In genomic region chr14:73771848-73772705, GRCh38 we compare ENCODE assay signal across 8 cellular contexts. TPM values are rescaled to one million over a fixed set of nuclear protein-coding genes. Genes with fewer than 3 reads are reported as not detected.
DNase-seq lines count a peak whose midpoint lies in the region; ATAC-seq and TF ChIP-seq lines count a peak whose summit lies in the region.

No MANE protein-coding gene starts in this region.

- H3K36me3 ChIP-seq in endodermal cell (ENCODE audit: control insufficient read depth, insufficient read depth, low read length), result no peaks in the 10 kb centered on the region

- no peaks in the 10 kb centered on the region for H3K27me3 ChIP-seq in endodermal cell (ENCODE audit: control insufficient read depth, insufficient read depth, low read length, poor library complexity, severe bottlenecking)

- H3K4me3 Mint-ChIP-seq in activated CD8-positive, alpha-beta T cell treated with anti-CD3 and anti-CD28 coated beads for 36 hours, result peak overlapping the region; percentile 41
- H3K4me3 Mint-ChIP-seq in endodermal cell (peak overlapping the region; percentile 25), natural killer cell (peak overlapping the region; percentile 66), type B pancreatic cell (peak overlapping the region; percentile 56)

- DNase-seq in NK-92 treated with Interleukin-12 subunit alpha and Interleukin-12 subunit beta, amount 100 ng/mL, for 24 hours (lab: John Stamatoyannopoulos, UW), result peak; percentile 87
- DNase-seq in NK-92 (lab: John Stamatoyannopoulos, UW; ENCODE audit: unreplicated experiment) (no peak), NCI-H2171 treated with DMSO at 0.1 percent for 48 hours (lab: John Stamatoyannopoulos, UW) (peak; percentile 88), endodermal cell (peak; percentile 96), natural killer cell (no peak), type B pancreatic cell (ENCODE audit: extremely low spot score, unreplicated experiment) (no peak)
- peak; percentile 96 for DNase-seq in activated CD8-positive, alpha-beta T cell treated with anti-CD3 and anti-CD28 coated beads for 36 hours

- H3K9me3 Mint-ChIP-seq in activated CD8-positive, alpha-beta T cell treated with anti-CD3 and anti-CD28 coated beads for 36 hours, result no peaks in the 10 kb centered on the region
- no peaks in the 10 kb centered on the region for H3K9me3 Mint-ChIP-seq in endodermal cell
- no peaks in the 10 kb centered on the region for H3K9me3 Mint-ChIP-seq in natural killer cell
- H3K9me3 Mint-ChIP-seq in type B pancreatic cell, result no peaks in the 10 kb centered on the region

- POLR2A ChIA-PET in activated CD8-positive, alpha-beta T cell treated with anti-CD3 and anti-CD28 coated beads for 36 hours (lab: Charles Lee), result interaction anchor here (0.8 to 24.9 kb wide), 8 partner anchors 12 to 81 kb away, joined by 3 to 512 read pairs (median 4); a partner anchor contains a TSS

- H3K9ac ChIP-seq in endodermal cell (ENCODE audit: extremely low read depth, low read length, poor library complexity, severe bottlenecking), result no peak overlapping the region

- H3K27ac ChIP-seq in endodermal cell (ENCODE audit: low read depth, low read length), result no peak overlapping the region

- H3K36me3 Mint-ChIP-seq in activated CD8-positive, alpha-beta T cell treated with anti-CD3 and anti-CD28 coated beads for 36 hours (ENCODE audit: low read depth), result peaks cover 11% of the 10 kb centered on the region
- H3K36me3 Mint-ChIP-seq in endodermal cell (ENCODE audit: low read depth) (no peaks in the 10 kb centered on the region), natural killer cell (no peaks in the 10 kb centered on the region), type B pancreatic cell (no peaks in the 10 kb centered on the region)

- intact Hi-C loops in activated CD8-positive, alpha-beta T cell treated with anti-CD3 and anti-CD28 coated beads for 36 hours (cut with micrococcal nuclease), result loop anchor here (2.0 kb wide), 1 partner anchor 13 kb away; no protein-coding TSS in a partner anchor
- intact Hi-C loops in natural killer cell (cut with micrococcal nuclease), result loop anchor here (1.0 to 2.0 kb wide), 2 partner anchors 8 to 13 kb away; no protein-coding TSS in a partner anchor

- CTCF ChIA-PET in activated CD8-positive, alpha-beta T cell treated with anti-CD3 and anti-CD28 coated beads for 36 hours (lab: Charles Lee), result interaction anchor here (0.6 to 8.1 kb wide), 12 partner anchors 10 to 180 kb away, joined by 3 to 76 read pairs (median 4); a partner anchor contains a TSS

- no peaks in the 10 kb centered on the region for H3K9me3 ChIP-seq in endodermal cell (ENCODE audit: control insufficient read depth, low read length)

- H3K4me1 ChIP-seq in endodermal cell (ENCODE audit: control insufficient read depth, insufficient read depth, low read length), result peaks cover 27% of the 10 kb centered on the region

- peaks cover 73% of the 10 kb centered on the region for H3K4me1 Mint-ChIP-seq in activated CD8-positive, alpha-beta T cell treated with anti-CD3 and anti-CD28 coated beads for 36 hours (ENCODE audit: low read depth)
- H3K4me1 Mint-ChIP-seq in endodermal cell (peaks cover 55% of the 10 kb centered on the region), natural killer cell (peaks cover 48 to 54% of the 10 kb centered on the region in 2 donors), type B pancreatic cell (ENCODE audit: unreplicated experiment) (peaks cover 53% of the 10 kb centered on the region)

- no peak for TF ChIP-seq CTCF in activated CD8-positive, alpha-beta T cell treated with anti-CD3 and anti-CD28 coated beads for 36 hours (IDR thresholded peaks at IDR 0.05)
- TF ChIP-seq CTCF in endodermal cell (conservative IDR thresholded peaks at IDR 0.05) (no peak), natural killer cell (IDR thresholded peaks at IDR 0.05) (no peak), type B pancreatic cell (conservative IDR thresholded peaks at IDR 0.05) (no peak)

- peak overlapping the region; percentile 92 for H3K27ac Mint-ChIP-seq in activated CD8-positive, alpha-beta T cell treated with anti-CD3 and anti-CD28 coated beads for 36 hours
- H3K27ac Mint-ChIP-seq in endodermal cell (peak overlapping the region; percentile 72), natural killer cell (peak overlapping the region; percentile 83 to 89), type B pancreatic cell (peak overlapping the region; percentile 78)

- ATAC-seq in HG02884 (IDR thresholded peaks at IDR 0.05; ENCODE audit: unreplicated experiment), result peak; percentile 39
- peak; percentile 81 for ATAC-seq in activated CD8-positive, alpha-beta T cell treated with anti-CD3 and anti-CD28 coated beads for 36 hours
- ATAC-seq in natural killer cell, result peak; percentile 81 to 83 (median 82)

- H3K4me3 ChIP-seq in endodermal cell (ENCODE audit: low read length), result no peak overlapping the region

- WGBS in endodermal cell (ENCODE audit: insufficient coverage in 1 of 2, insufficient read length in 1 of 2), 2 experiments, result 4 to 5% methylated on average over 4 to 7 of the region's 7 CpGs

- H3K27me3 Mint-ChIP-seq in activated CD8-positive, alpha-beta T cell treated with anti-CD3 and anti-CD28 coated beads for 36 hours, result no peaks in the 10 kb centered on the region
- H3K27me3 Mint-ChIP-seq in endodermal cell (ENCODE audit: insufficient read depth), result no peaks in the 10 kb centered on the region
- H3K27me3 Mint-ChIP-seq in natural killer cell (ENCODE audit: low read depth in 2 of 2), result no peaks in the 10 kb centered on the region
- H3K27me3 Mint-ChIP-seq in type B pancreatic cell, result no peaks in the 10 kb centered on the region

RNA-seq across cellular contexts. Expression of gene PNMA1, which starts 57.9 kb away (rescaled TPM):
- total RNA-seq in activated CD8-positive, alpha-beta T cell treated with anti-CD3 and anti-CD28 coated beads for 36 hours, result 10 to 100 TPM; 22.9 to 24.1 TPM
- total RNA-seq in endodermal cell (10 to 100 TPM; 66.9 to 70.4 TPM), natural killer cell (10 to 100 TPM; 26.0 to 32.3 (median 28.9) TPM), type B pancreatic cell (ENCODE audit: low replicate concordance) (35.5 and 64.8 TPM in 2 replicates)
- polyA plus RNA-seq in endodermal cell (2013, experiment 1 of 2), result 114 TPM
- 103 TPM for polyA plus RNA-seq in endodermal cell (2013, experiment 2 of 2)

Comparison
In these comparisons a context has a peak if more than half of its experiments do, and no peak if none do; other contexts are left out.
1. DNase-seq: peak in NK-92 treated with Interleukin-12 subunit alpha and Interleukin-12 subunit beta, amount 100 ng/mL, for 24 hours (single experiment), NCI-H2171 treated with DMSO at 0.1 percent for 48 hours (single experiment), activated CD8-positive, alpha-beta T cell treated with anti-CD3 and anti-CD28 coated beads for 36 hours (single experiment) and endodermal cell (single experiment); none in NK-92 (single experiment), natural killer cell (single experiment) and type B pancreatic cell (single experiment).
2. Peak in every context shown above with its lines, with median percentiles within 50 percentile points of each other: ATAC-seq, H3K27ac Mint-ChIP-seq and H3K4me3 Mint-ChIP-seq.